Comparison of ENCODE assay signal across 17 cellular contexts in genomic region chr11:71283960-71284359, GRCh38. TPM values are rescaled to one million over a fixed set of nuclear protein-coding genes. Genes with fewer than 3 reads are reported as not detected.
DNase-seq lines count a peak whose midpoint lies in the region; ATAC-seq and TF ChIP-seq lines count a peak whose summit lies in the region.
"Had no signal": no experiment of that assay in that cellular context is flagged by ENCODE, and none has a peak within 500 bp of the region (broad histone marks: within the 10 kb centered on the region; RNA-seq: fewer than 3 reads in every experiment).

No MANE protein-coding gene starts in this region.

- peak overlapping the region; percentile 38 for H3K4me3 ChIP-seq in Caco-2 (ENCODE audit: low read depth, low read length)
- no peak overlapping the region for H3K4me3 ChIP-seq in hepatocyte
- no peak overlapping the region for H3K4me3 ChIP-seq in osteoblast (ENCODE audit: insufficient read depth, low read length)
- H3K4me3 ChIP-seq in brain microvascular endothelial cell (ENCODE audit: low read depth, low read length): no peak overlapping the region
- H3K4me3 ChIP-seq: dorsolateral prefrontal cortex, ovary had no signal

- TF ChIP-seq CTCF in Caco-2 (IDR thresholded peaks at IDR 0.05; ENCODE audit: insufficient read depth in 1 of 2, low read depth in 1 of 2, low read length in 1 of 2, severe bottlenecking in 1 of 2, unreplicated experiment in 1 of 2): no peak
- TF ChIP-seq CTCF in hepatocyte (IDR thresholded peaks at IDR 0.05; ENCODE audit: poor library complexity): no peak
- no peak for TF ChIP-seq CTCF in osteoblast (IDR thresholded peaks at IDR 0.05; ENCODE audit: extremely low read depth, low read depth, low read length)
- TF ChIP-seq CTCF in brain microvascular endothelial cell (IDR thresholded peaks at IDR 0.05; ENCODE audit: low read depth, low read length, missing control alignments): no peak
- no peak for TF ChIP-seq CTCF in GM13977 (IDR thresholded peaks at IDR 0.05; ENCODE audit: extremely low read depth, insufficient read depth, missing control alignments)

- no peaks in the 10 kb centered on the region for H3K79me2 ChIP-seq in hepatocyte
- H3K79me2 ChIP-seq in osteoblast (ENCODE audit: insufficient read depth, low read length): no peaks in the 10 kb centered on the region

- H3K27me3 ChIP-seq in Caco-2 (replicated peaks; ENCODE audit: control insufficient read depth, insufficient read depth, low read length) (no peaks in the 10 kb centered on the region), hepatocyte (no peaks in the 10 kb centered on the region), osteoblast (ENCODE audit: insufficient read depth, low read length) (peaks cover 24% of the 10 kb centered on the region), brain microvascular endothelial cell (replicated peaks) (peaks cover 11% of the 10 kb centered on the region)
- H3K27me3 ChIP-seq: ovary had no signal

- peaks cover 8% of the 10 kb centered on the region for H3K36me3 Mint-ChIP-seq in Caco-2 (ENCODE audit: insufficient read depth, unreplicated experiment)
- H3K36me3 Mint-ChIP-seq: T-cell had no signal

- peaks cover 3% of the 10 kb centered on the region for H3K9me3 ChIP-seq in Caco-2
- no peaks in the 10 kb centered on the region for H3K9me3 ChIP-seq in hepatocyte (ENCODE audit: low read depth)
- H3K9me3 ChIP-seq in osteoblast (ENCODE audit: low read depth, low read length): no peaks in the 10 kb centered on the region
- H3K9me3 ChIP-seq: ovary had no signal

- H3K4me2 ChIP-seq in hepatocyte (peak overlapping the region; percentile 60), osteoblast (ENCODE audit: insufficient read depth, low read length) (no peak overlapping the region)

- POLR2A ChIA-PET in Caco-2 (lab: Charles Lee): interaction anchor here (0.6 to 2.8 kb wide), 8 partner anchors 16 to 169 kb away, joined by 3 to 86 read pairs (median 4); partner anchors contain the start of genes NADSYN1 and SHANK2

- intact Hi-C loops in Caco-2 (cut with micrococcal nuclease; ENCODE audit: unreplicated experiment): loop anchor here (1.0 kb wide), 3 partner anchors 15 to 31 kb away; no protein-coding TSS in a partner anchor

- no peaks in the 10 kb centered on the region for H3K9me2 ChIP-seq in hepatocyte (replicated peaks; ENCODE audit: insufficient read depth)

- ATAC-seq in GM21526 (IDR thresholded peaks at IDR 0.05; ENCODE audit: low FRiP score, unreplicated experiment) (no peak), GM21825 (IDR thresholded peaks at IDR 0.05; ENCODE audit: unreplicated experiment) (no peak)
- ATAC-seq: activated T-cell treated with anti-CD3 and anti-CD28 coated beads, Interleukin-2, amount 50 U/mL, for 4 hours; left cardiac atrium; T-cell had no signal

- peaks cover 52% of the 10 kb centered on the region for H3K4me1 Mint-ChIP-seq in Caco-2 (ENCODE audit: low read depth, unreplicated experiment)
- H3K4me1 Mint-ChIP-seq: T-cell had no signal

- H3K27ac ChIP-seq in hepatocyte: peak overlapping the region; percentile 75
- no peak overlapping the region for H3K27ac ChIP-seq in osteoblast (ENCODE audit: low read depth, low read length)
- H3K27ac ChIP-seq in brain microvascular endothelial cell: no peak overlapping the region
- H3K27ac ChIP-seq: dorsolateral prefrontal cortex, ovary had no signal

- no TSS peak for BruUV-seq in Caco-2 (replicated peaks; lab: Mats Ljungman, UMichigan)

- no peak overlapping the region for H2AFZ ChIP-seq in hepatocyte
- H2AFZ ChIP-seq in osteoblast (ENCODE audit: low read length): no peak overlapping the region

- H3K27me3 Mint-ChIP-seq in Caco-2 (ENCODE audit: insufficient read depth, unreplicated experiment): no peaks in the 10 kb centered on the region

- H3K36me3 ChIP-seq in Caco-2 (ENCODE audit: control insufficient read depth, insufficient read depth, low read length) (no peaks in the 10 kb centered on the region), hepatocyte (replicated peaks; ENCODE audit: insufficient read depth, low read depth) (no peaks in the 10 kb centered on the region), osteoblast (ENCODE audit: insufficient read depth, low read length) (no peaks in the 10 kb centered on the region), brain microvascular endothelial cell (replicated peaks) (no peaks in the 10 kb centered on the region)
- H3K36me3 ChIP-seq: ovary had no signal

- CTCF ChIA-PET in Caco-2 (lab: Charles Lee): interaction anchor here (0.6 to 1.8 kb wide), 10 partner anchors 10 to 296 kb away, joined by 3 to 25 read pairs (median 3); partner anchors contain the start of gene SHANK2

- H3K4me3 Mint-ChIP-seq in Caco-2 (ENCODE audit: unreplicated experiment): peak overlapping the region; percentile 72
- H3K4me3 Mint-ChIP-seq: activated T-cell treated with anti-CD3 and anti-CD28 coated beads, Interleukin-2, amount 50 U/mL, for 4 hours; T-cell had no signal

- H3K27ac Mint-ChIP-seq in Caco-2 (ENCODE audit: unreplicated experiment): peak overlapping the region; percentile 87
- H3K27ac Mint-ChIP-seq: T-cell had no signal

- H4K20me1 ChIP-seq in hepatocyte (ENCODE audit: insufficient read depth, poor library complexity, severe bottlenecking) (no peaks in the 10 kb centered on the region), osteoblast (ENCODE audit: insufficient read depth, low read length) (peaks cover 3% of the 10 kb centered on the region)

- H3K4me1 ChIP-seq in Caco-2 (peaks cover 45% of the 10 kb centered on the region), hepatocyte (ENCODE audit: insufficient read depth) (peaks cover 8% of the 10 kb centered on the region), osteoblast (ENCODE audit: insufficient read depth, low read length) (peaks cover 18% of the 10 kb centered on the region)

- WGBS in hepatocyte (ENCODE audit: low lambda C conversion rate, missing lambda C conversion rate): 50% methylated on average over 12 of the region's 12 CpGs

- peaks cover 4% of the 10 kb centered on the region for H3K9me3 Mint-ChIP-seq in Caco-2 (ENCODE audit: unreplicated experiment)

- DNase-seq in Caco-2 (peak; percentile 99), NCI-H510A treated with DMSO at 0.1 percent for 48 hours (lab: John Stamatoyannopoulos, UW) (peak; percentile 66), hepatocyte (ENCODE audit: low spot score) (peak; percentile 71), osteoblast (ENCODE audit: insufficient read length, low spot score, missing footprints) (peak; percentile 37), brain microvascular endothelial cell (no peak), GM13977 (ENCODE audit: low spot score) (no peak)
- DNase-seq: activated T-cell treated with anti-CD3 and anti-CD28 coated beads, Interleukin-2, amount 50 U/mL, for 4 hours; AML-193; dorsolateral prefrontal cortex; EL; Kasumi-1; left cardiac atrium; NCI-H2081 treated with DMSO at 0.1 percent for 48 hours; ovary had no signal

- in situ Hi-C loops in brain microvascular endothelial cell (cut with HindIII; ENCODE audit: low pct_ligation_motif_present, low sequenced_read_pairs) (no loop called here), GM13977 (cut with MboI; ENCODE audit: low pct_unique_long_range_greater_than_20kb, low sequenced_read_pairs, unreplicated experiment) (no loop called here)

RNA-seq across cellular contexts. Expression of gene SHANK2, which starts 31.6 kb away (rescaled TPM):
- 175 and 177 TPM in 2 replicates for total RNA-seq in Caco-2 (2022)
- total RNA-seq in hepatocyte: 11.9 and 17.3 TPM in 2 replicates
- polyA plus RNA-seq in hepatocyte: 18.2 and 20.7 TPM in 2 replicates
- 2.5 and 3.5 TPM in 2 replicates for total RNA-seq in osteoblast

Comparison
In these comparisons a context has a peak if more than half of its experiments do, and no peak if none do; other contexts are left out.
1. DNase-seq: peak in Caco-2 (2 of 2), NCI-H510A treated with DMSO at 0.1 percent for 48 hours (single experiment), hepatocyte (single experiment) and osteoblast (single experiment); none in brain microvascular endothelial cell (single experiment) and GM13977 (single experiment).